2 cellular contexts compared by ENCODE assay signal in genomic region chr15:31332020-31332680, GRCh38.
TF ChIP-seq lines count a peak whose summit lies in the region.

No MANE protein-coding gene starts in this region.

TF ChIP-seq in SK-N-SH, 30 proteins besides CTCF, POLR2A, EP300 and RAD21 (continued from another document):
- TF ChIP-seq, protein P1, sequence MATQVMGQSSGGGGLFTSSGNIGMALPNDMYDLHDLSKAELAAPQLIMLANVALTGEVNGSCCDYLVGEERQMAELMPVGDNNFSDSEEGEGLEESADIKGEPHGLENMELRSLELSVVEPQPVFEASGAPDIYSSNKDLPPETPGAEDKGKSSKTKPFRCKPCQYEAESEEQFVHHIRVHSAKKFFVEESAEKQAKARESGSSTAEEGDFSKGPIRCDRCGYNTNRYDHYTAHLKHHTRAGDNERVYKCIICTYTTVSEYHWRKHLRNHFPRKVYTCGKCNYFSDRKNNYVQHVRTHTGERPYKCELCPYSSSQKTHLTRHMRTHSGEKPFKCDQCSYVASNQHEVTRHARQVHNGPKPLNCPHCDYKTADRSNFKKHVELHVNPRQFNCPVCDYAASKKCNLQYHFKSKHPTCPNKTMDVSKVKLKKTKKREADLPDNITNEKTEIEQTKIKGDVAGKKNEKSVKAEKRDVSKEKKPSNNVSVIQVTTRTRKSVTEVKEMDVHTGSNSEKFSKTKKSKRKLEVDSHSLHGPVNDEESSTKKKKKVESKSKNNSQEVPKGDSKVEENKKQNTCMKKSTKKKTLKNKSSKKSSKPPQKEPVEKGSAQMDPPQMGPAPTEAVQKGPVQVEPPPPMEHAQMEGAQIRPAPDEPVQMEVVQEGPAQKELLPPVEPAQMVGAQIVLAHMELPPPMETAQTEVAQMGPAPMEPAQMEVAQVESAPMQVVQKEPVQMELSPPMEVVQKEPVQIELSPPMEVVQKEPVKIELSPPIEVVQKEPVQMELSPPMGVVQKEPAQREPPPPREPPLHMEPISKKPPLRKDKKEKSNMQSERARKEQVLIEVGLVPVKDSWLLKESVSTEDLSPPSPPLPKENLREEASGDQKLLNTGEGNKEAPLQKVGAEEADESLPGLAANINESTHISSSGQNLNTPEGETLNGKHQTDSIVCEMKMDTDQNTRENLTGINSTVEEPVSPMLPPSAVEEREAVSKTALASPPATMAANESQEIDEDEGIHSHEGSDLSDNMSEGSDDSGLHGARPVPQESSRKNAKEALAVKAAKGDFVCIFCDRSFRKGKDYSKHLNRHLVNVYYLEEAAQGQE (IDR thresholded peaks at IDR 0.05; ENCODE audit: low read depth, low read length): no peak
- TF ChIP-seq, protein P2, sequence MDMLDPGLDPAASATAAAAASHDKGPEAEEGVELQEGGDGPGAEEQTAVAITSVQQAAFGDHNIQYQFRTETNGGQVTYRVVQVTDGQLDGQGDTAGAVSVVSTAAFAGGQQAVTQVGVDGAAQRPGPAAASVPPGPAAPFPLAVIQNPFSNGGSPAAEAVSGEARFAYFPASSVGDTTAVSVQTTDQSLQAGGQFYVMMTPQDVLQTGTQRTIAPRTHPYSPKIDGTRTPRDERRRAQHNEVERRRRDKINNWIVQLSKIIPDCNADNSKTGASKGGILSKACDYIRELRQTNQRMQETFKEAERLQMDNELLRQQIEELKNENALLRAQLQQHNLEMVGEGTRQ (IDR thresholded peaks at IDR 0.05; ENCODE audit: borderline replicate concordance, low read depth, low read length): no peak
- peak; percentile 63; the same call in 1 of the 2 replicates for TF ChIP-seq MXI1 (IDR thresholded peaks at IDR 0.05; ENCODE audit: low read depth, low read length)
- peak; percentile 7; the same call in 1 of the 2 replicates for TF ChIP-seq GATA2 (CRISPR knock-in tag; IDR thresholded peaks at IDR 0.05)
- TF ChIP-seq ELF1 (IDR thresholded peaks at IDR 0.05): no peak
- TF ChIP-seq EZH2phosphoT487 (IDR thresholded peaks at IDR 0.05; ENCODE audit: borderline replicate concordance, low read depth): no peak
- no peak for TF ChIP-seq RXRA (IDR thresholded peaks at IDR 0.05; ENCODE audit: borderline replicate concordance, low read depth)

TF ChIP-seq in SK-N-SH treated with all-trans-retinoic acid at 6 μM for 48 hours, 23 proteins besides CTCF, POLR2A, EP300 and RAD21 (continued from another document):
- TF ChIP-seq, protein P3, sequence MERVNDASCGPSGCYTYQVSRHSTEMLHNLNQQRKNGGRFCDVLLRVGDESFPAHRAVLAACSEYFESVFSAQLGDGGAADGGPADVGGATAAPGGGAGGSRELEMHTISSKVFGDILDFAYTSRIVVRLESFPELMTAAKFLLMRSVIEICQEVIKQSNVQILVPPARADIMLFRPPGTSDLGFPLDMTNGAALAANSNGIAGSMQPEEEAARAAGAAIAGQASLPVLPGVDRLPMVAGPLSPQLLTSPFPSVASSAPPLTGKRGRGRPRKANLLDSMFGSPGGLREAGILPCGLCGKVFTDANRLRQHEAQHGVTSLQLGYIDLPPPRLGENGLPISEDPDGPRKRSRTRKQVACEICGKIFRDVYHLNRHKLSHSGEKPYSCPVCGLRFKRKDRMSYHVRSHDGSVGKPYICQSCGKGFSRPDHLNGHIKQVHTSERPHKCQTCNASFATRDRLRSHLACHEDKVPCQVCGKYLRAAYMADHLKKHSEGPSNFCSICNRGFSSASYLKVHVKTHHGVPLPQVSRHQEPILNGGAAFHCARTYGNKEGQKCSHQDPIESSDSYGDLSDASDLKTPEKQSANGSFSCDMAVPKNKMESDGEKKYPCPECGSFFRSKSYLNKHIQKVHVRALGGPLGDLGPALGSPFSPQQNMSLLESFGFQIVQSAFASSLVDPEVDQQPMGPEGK (CRISPR knock-in tag; IDR thresholded peaks at IDR 0.05; ENCODE audit: borderline replicate concordance): no peak
TF ChIP-seq in SK-N-SH treated with all-trans-retinoic acid at 6 μM for 48 hours: peak in this region for 0.
